8 cellular contexts compared by ENCODE assay signal in genomic region chr10:31242902-31243301, GRCh38.
DNase-seq lines count a peak whose midpoint lies in the region; ATAC-seq and TF ChIP-seq lines count a peak whose summit lies in the region.

No MANE protein-coding gene starts in this region.

- H3K4me3 ChIP-seq in BJ (ENCODE audit: low read depth, low read length): no peak overlapping the region
- no peak overlapping the region for H3K4me3 ChIP-seq in suprapubic skin

- no peaks in the 10 kb centered on the region for H3K9me3 ChIP-seq in suprapubic skin

- CTCF ChIA-PET in BJ (lab: Yijun Ruan, JAX): interaction anchor here (0.7 kb wide), 1 partner anchor 12 kb away, joined by 3 read pairs; no protein-coding TSS in a partner anchor

- no peak for TF ChIP-seq POLR2A in suprapubic skin (IDR thresholded peaks at IDR 0.05)

- peak; percentile 49 for ATAC-seq in HG03060 (IDR thresholded peaks at IDR 0.05; ENCODE audit: low read depth, unreplicated experiment)
- ATAC-seq in activated CD4-positive, CD25-positive, alpha-beta regulatory T cell treated with anti-CD3 and anti-CD28 coated beads, Interleukin-2, amount 50 U/mL, for 24 hours: peak; percentile 98 to 99
- ATAC-seq in GM19467 (IDR thresholded peaks at IDR 0.05; ENCODE audit: unreplicated experiment): no peak

- H3K27me3 ChIP-seq in BJ (ENCODE audit: control insufficient read depth, insufficient read depth, low read length) (no peaks in the 10 kb centered on the region), suprapubic skin (no peaks in the 10 kb centered on the region)

- POLR2A ChIA-PET in BJ (lab: Charles Lee): no interaction called here

- TF ChIP-seq CTCF in BJ (IDR thresholded peaks at IDR 0.05; ENCODE audit: insufficient read depth, low read depth, low read length) (no peak), suprapubic skin (IDR thresholded peaks at IDR 0.05) (no peak)

- H3K4me1 ChIP-seq in suprapubic skin: no peaks in the 10 kb centered on the region

- H3K36me3 ChIP-seq in BJ (ENCODE audit: control insufficient read depth, insufficient read depth, low read length): no peaks in the 10 kb centered on the region
- H3K36me3 ChIP-seq in suprapubic skin: no peaks in the 10 kb centered on the region

- H3K27ac ChIP-seq in epithelial cell of prostate: no peak overlapping the region
- H3K27ac ChIP-seq in suprapubic skin: no peak overlapping the region

- WGBS in suprapubic skin: 40% methylated on average over 1 of the region's 1 CpG

- DNase-seq in BJ (ENCODE audit: low read depth) (peak; percentile 84), epithelial cell of prostate (ENCODE audit: low read depth, low spot score) (peak; percentile 29), suprapubic skin (ENCODE audit: low spot score in 2 of 2) (no peak)
- DNase-seq in stimulated activated CD4-positive, alpha-beta T cell treated with anti-CD3 and anti-CD28 coated beads, Interleukin-2, amount 100 ng/mL, for 48 hours: peak; percentile 30 to 36
- no peak for DNase-seq in central memory CD4-positive, alpha-beta T cell

- no peak for TF ChIP-seq EP300 in suprapubic skin (IDR thresholded peaks at IDR 0.05)

Comparison
In these comparisons a context has a peak if more than half of its experiments do, and no peak if none do; other contexts are left out.
1. DNase-seq: peak in BJ (single experiment), epithelial cell of prostate (single experiment) and stimulated activated CD4-positive, alpha-beta T cell treated with anti-CD3 and anti-CD28 coated beads, Interleukin-2, amount 100 ng/mL, for 48 hours (2 of 2); none in suprapubic skin (0 of 2) and central memory CD4-positive, alpha-beta T cell (single experiment).